Comparison of ENCODE assay signal across 1 cellular context in the genomic region with DNA sequence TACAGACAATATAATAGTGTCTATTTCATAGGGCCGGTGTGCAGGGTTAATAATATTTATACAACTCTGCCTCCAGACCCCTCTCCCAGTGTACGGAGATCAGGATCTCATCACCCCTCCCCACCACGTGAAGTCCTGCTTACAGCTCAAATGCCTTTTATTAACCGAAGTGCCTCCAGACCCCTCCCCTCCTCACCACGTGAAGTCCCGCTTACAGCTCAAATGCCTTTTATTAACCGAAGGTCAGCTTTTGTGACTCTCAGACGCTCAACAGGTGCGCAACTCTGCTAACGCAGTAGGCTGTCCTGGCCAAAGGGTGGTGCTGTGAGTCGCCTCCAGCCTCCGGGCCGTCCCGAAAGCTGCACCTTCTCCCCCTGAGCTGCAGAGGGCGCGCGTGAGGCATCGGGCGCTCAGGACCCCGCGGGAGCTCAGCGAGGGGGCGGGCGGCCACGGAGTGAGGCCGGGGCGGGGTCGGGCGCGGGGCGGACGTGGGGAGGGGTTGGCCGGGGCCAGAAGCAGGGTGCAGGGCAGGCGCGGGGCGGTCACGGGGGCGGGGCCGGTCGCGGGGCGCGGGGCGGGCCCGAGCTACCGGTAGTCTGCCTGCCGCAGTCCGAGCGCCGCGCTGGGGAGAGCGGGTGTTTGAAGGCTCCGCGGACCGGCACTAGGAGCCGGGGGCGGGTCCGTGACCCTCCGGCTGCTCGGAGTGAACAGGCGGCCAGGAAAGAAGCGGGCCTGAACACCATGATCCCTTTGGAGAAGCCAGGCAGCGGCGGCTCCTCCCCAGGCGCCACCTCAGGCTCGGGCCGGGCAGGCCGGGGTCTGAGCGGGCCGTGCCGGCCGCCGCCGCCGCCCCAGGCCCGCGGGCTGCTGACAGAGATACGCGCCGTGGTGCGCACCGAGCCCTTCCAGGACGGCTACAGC.
TF ChIP-seq lines count a peak whose summit lies in the region.

A gene (plus strand): TSS at position 606 of the 921 bp plus-strand sequence. CDS start 136 bp downstream, at position 742.

TF ChIP-seq in K562, 482 proteins besides CTCF, POLR2A, EP300 and RAD21 (continued from another document and continues in another):
- TF ChIP-seq, protein P1, sequence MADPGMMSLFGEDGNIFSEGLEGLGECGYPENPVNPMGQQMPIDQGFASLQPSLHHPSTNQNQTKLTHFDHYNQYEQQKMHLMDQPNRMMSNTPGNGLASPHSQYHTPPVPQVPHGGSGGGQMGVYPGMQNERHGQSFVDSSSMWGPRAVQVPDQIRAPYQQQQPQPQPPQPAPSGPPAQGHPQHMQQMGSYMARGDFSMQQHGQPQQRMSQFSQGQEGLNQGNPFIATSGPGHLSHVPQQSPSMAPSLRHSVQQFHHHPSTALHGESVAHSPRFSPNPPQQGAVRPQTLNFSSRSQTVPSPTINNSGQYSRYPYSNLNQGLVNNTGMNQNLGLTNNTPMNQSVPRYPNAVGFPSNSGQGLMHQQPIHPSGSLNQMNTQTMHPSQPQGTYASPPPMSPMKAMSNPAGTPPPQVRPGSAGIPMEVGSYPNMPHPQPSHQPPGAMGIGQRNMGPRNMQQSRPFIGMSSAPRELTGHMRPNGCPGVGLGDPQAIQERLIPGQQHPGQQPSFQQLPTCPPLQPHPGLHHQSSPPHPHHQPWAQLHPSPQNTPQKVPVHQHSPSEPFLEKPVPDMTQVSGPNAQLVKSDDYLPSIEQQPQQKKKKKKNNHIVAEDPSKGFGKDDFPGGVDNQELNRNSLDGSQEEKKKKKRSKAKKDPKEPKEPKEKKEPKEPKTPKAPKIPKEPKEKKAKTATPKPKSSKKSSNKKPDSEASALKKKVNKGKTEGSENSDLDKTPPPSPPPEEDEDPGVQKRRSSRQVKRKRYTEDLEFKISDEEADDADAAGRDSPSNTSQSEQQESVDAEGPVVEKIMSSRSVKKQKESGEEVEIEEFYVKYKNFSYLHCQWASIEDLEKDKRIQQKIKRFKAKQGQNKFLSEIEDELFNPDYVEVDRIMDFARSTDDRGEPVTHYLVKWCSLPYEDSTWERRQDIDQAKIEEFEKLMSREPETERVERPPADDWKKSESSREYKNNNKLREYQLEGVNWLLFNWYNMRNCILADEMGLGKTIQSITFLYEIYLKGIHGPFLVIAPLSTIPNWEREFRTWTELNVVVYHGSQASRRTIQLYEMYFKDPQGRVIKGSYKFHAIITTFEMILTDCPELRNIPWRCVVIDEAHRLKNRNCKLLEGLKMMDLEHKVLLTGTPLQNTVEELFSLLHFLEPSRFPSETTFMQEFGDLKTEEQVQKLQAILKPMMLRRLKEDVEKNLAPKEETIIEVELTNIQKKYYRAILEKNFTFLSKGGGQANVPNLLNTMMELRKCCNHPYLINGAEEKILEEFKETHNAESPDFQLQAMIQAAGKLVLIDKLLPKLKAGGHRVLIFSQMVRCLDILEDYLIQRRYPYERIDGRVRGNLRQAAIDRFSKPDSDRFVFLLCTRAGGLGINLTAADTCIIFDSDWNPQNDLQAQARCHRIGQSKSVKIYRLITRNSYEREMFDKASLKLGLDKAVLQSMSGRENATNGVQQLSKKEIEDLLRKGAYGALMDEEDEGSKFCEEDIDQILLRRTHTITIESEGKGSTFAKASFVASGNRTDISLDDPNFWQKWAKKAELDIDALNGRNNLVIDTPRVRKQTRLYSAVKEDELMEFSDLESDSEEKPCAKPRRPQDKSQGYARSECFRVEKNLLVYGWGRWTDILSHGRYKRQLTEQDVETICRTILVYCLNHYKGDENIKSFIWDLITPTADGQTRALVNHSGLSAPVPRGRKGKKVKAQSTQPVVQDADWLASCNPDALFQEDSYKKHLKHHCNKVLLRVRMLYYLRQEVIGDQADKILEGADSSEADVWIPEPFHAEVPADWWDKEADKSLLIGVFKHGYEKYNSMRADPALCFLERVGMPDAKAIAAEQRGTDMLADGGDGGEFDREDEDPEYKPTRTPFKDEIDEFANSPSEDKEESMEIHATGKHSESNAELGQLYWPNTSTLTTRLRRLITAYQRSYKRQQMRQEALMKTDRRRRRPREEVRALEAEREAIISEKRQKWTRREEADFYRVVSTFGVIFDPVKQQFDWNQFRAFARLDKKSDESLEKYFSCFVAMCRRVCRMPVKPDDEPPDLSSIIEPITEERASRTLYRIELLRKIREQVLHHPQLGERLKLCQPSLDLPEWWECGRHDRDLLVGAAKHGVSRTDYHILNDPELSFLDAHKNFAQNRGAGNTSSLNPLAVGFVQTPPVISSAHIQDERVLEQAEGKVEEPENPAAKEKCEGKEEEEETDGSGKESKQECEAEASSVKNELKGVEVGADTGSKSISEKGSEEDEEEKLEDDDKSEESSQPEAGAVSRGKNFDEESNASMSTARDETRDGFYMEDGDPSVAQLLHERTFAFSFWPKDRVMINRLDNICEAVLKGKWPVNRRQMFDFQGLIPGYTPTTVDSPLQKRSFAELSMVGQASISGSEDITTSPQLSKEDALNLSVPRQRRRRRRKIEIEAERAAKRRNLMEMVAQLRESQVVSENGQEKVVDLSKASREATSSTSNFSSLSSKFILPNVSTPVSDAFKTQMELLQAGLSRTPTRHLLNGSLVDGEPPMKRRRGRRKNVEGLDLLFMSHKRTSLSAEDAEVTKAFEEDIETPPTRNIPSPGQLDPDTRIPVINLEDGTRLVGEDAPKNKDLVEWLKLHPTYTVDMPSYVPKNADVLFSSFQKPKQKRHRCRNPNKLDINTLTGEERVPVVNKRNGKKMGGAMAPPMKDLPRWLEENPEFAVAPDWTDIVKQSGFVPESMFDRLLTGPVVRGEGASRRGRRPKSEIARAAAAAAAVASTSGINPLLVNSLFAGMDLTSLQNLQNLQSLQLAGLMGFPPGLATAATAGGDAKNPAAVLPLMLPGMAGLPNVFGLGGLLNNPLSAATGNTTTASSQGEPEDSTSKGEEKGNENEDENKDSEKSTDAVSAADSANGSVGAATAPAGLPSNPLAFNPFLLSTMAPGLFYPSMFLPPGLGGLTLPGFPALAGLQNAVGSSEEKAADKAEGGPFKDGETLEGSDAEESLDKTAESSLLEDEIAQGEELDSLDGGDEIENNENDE (IDR thresholded peaks at IDR 0.05; ENCODE audit: low read depth, low read length) = no peak
- TF ChIP-seq ILK (tag; IDR thresholded peaks at IDR 0.05; ENCODE audit: borderline replicate concordance, low read depth) (no peak), SPI1 (IDR thresholded peaks at IDR 0.05; ENCODE audit: borderline replicate concordance, low read depth, low read length) (no peak), SAP30 (IDR thresholded peaks at IDR 0.05; ENCODE audit: borderline replicate concordance, insufficient read depth, low read depth, low read length, poor library complexity, severe bottlenecking) (peak; percentile 62), BRCA1 (IDR thresholded peaks at IDR 0.05) (no peak), BRCA1 (CRISPR knock-in tag; IDR thresholded peaks at IDR 0.05) (no peak), PPARD (CRISPR knock-in tag; IDR thresholded peaks at IDR 0.05) (no peak), ZNF780A (CRISPR knock-in tag; IDR thresholded peaks at IDR 0.05) (no peak), TRIM28 (IDR thresholded peaks at IDR 0.05) (no peak), CBX3 (IDR thresholded peaks at IDR 0.05; ENCODE audit: borderline replicate concordance in 1 of 2, low read length in 2 of 2) (peak in 1 of 2 experiments; percentile 51; a peak in 1 of 3 replicates), MAZ (CRISPR knock-in tag; conservative IDR thresholded peaks at IDR 0.05 in 1 of 2, IDR thresholded peaks at IDR 0.05 in 1 of 2) (peak; percentile 65 to 91), SUPT5H (IDR thresholded peaks at IDR 0.05) (peak; percentile 72), HMG20A (CRISPR knock-in tag; conservative IDR thresholded peaks at IDR 0.05) (no peak), PML (IDR thresholded peaks at IDR 0.05; ENCODE audit: low read length) (peak; percentile 21; the same call in 1 of the 2 replicates), HDAC8 (tag; IDR thresholded peaks at IDR 0.05) (no peak), ZNF175 (CRISPR knock-in tag; IDR thresholded peaks at IDR 0.05; ENCODE audit: low read depth) (no peak), ZNF77 (CRISPR knock-in tag; IDR thresholded peaks at IDR 0.05) (no peak), TAF1 (IDR thresholded peaks at IDR 0.05; ENCODE audit: control insufficient read depth, extremely low read depth, insufficient read depth, low read length, severe bottlenecking) (peak; percentile 92), RB1 (IDR thresholded peaks at IDR 0.05; ENCODE audit: low read depth) (peak; percentile 52; the same call in 1 of the 2 replicates), CBX5 (IDR thresholded peaks at IDR 0.05; ENCODE audit: borderline replicate concordance, low read depth) (0 out of 2 replicates have a peak, but pooled peaks have one; percentile 42), FOXK1 (CRISPR knock-in tag; IDR thresholded peaks at IDR 0.05; ENCODE audit: borderline replicate concordance) (peak; percentile 69; the same call in 1 of the 2 replicates), POLR2H (tag; IDR thresholded peaks at IDR 0.05; ENCODE audit: low read depth) (peak; percentile 46), ADNP (tag; IDR thresholded peaks at IDR 0.05) (no peak), MBD2 (IDR thresholded peaks at IDR 0.05; ENCODE audit: borderline replicate concordance, low read depth) (peak; percentile 94; the same call in 1 of the 2 replicates), SMARCB1 (IDR thresholded peaks at IDR 0.05; ENCODE audit: insufficient read length, low read depth) (no peak), ZNF384 (IDR thresholded peaks at IDR 0.05; ENCODE audit: low read depth, low read length) (peak; percentile 34; the same call in 1 of the 2 replicates)
- TF ChIP-seq, protein P2, sequence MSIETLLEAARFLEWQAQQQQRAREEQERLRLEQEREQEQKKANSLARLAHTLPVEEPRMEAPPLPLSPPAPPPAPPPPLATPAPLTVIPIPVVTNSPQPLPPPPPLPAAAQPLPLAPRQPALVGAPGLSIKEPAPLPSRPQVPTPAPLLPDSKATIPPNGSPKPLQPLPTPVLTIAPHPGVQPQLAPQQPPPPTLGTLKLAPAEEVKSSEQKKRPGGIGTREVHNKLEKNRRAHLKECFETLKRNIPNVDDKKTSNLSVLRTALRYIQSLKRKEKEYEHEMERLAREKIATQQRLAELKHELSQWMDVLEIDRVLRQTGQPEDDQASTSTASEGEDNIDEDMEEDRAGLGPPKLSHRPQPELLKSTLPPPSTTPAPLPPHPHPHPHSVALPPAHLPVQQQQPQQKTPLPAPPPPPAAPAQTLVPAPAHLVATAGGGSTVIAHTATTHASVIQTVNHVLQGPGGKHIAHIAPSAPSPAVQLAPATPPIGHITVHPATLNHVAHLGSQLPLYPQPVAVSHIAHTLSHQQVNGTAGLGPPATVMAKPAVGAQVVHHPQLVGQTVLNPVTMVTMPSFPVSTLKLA (conservative IDR thresholded peaks at IDR 0.05) = peak in 1 of 2 experiments; percentile 33; a peak in 1 of 4 replicates
- TF ChIP-seq, protein P3, sequence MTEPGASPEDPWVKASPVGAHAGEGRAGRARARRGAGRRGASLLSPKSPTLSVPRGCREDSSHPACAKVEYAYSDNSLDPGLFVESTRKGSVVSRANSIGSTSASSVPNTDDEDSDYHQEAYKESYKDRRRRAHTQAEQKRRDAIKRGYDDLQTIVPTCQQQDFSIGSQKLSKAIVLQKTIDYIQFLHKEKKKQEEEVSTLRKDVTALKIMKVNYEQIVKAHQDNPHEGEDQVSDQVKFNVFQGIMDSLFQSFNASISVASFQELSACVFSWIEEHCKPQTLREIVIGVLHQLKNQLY (CRISPR knock-in tag; conservative IDR thresholded peaks at IDR 0.05) = no peak
- TF ChIP-seq, protein P4, sequence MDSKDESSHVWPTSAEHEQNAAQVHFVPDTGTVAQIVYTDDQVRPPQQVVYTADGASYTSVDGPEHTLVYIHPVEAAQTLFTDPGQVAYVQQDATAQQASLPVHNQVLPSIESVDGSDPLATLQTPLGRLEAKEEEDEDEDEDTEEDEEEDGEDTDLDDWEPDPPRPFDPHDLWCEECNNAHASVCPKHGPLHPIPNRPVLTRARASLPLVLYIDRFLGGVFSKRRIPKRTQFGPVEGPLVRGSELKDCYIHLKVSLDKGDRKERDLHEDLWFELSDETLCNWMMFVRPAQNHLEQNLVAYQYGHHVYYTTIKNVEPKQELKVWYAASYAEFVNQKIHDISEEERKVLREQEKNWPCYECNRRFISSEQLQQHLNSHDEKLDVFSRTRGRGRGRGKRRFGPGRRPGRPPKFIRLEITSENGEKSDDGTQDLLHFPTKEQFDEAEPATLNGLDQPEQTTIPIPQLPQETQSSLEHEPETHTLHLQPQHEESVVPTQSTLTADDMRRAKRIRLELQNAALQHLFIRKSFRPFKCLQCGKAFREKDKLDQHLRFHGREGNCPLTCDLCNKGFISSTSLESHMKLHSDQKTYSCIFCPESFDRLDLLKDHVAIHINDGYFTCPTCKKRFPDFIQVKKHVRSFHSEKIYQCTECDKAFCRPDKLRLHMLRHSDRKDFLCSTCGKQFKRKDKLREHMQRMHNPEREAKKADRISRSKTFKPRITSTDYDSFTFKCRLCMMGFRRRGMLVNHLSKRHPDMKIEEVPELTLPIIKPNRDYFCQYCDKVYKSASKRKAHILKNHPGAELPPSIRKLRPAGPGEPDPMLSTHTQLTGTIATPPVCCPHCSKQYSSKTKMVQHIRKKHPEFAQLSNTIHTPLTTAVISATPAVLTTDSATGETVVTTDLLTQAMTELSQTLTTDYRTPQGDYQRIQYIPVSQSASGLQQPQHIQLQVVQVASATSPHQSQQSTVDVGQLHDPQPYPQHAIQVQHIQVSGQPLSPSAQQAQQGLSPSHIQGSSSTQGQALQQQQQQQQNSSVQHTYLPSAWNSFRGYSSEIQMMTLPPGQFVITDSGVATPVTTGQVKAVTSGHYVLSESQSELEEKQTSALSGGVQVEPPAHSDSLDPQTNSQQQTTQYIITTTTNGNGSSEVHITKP (IDR thresholded peaks at IDR 0.05; ENCODE audit: partially characterized antibody) = no peak
- TF ChIP-seq, protein P5, sequence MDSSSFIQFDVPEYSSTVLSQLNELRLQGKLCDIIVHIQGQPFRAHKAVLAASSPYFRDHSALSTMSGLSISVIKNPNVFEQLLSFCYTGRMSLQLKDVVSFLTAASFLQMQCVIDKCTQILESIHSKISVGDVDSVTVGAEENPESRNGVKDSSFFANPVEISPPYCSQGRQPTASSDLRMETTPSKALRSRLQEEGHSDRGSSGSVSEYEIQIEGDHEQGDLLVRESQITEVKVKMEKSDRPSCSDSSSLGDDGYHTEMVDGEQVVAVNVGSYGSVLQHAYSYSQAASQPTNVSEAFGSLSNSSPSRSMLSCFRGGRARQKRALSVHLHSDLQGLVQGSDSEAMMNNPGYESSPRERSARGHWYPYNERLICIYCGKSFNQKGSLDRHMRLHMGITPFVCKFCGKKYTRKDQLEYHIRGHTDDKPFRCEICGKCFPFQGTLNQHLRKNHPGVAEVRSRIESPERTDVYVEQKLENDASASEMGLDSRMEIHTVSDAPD (CRISPR knock-in tag; IDR thresholded peaks at IDR 0.05) = no peak
- TF ChIP-seq, protein P6, sequence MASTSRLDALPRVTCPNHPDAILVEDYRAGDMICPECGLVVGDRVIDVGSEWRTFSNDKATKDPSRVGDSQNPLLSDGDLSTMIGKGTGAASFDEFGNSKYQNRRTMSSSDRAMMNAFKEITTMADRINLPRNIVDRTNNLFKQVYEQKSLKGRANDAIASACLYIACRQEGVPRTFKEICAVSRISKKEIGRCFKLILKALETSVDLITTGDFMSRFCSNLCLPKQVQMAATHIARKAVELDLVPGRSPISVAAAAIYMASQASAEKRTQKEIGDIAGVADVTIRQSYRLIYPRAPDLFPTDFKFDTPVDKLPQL (IDR thresholded peaks at IDR 0.05; ENCODE audit: extremely low read depth, insufficient read length) = no peak
